ENCODE assay signal across 1 cellular context in the genomic region with DNA sequence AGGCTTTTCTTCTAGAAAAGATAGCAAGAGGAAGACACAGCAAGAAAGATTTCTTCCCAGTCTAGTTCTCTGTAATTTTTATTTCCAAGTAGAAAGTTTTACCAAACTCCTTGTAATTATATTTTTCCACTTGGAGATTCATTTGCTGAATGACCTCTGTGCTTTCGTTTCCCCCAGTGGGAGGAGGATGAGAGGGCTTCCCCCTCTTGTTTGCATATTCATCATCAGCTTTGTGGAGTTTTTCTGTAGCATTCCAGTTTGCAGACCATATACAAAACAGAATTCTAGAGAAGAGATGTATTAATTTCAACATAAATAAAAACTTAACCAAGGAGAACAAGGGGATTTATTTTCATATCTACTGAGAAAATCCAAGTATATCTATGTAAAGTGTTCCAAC.
TF ChIP-seq lines count a peak whose summit lies in the region.

No MANE protein-coding gene starts in this region.

TF ChIP-seq in WTC11, 78 proteins besides CTCF, POLR2A, EP300 and RAD21 (continued from another document):
- TF ChIP-seq, protein P1, sequence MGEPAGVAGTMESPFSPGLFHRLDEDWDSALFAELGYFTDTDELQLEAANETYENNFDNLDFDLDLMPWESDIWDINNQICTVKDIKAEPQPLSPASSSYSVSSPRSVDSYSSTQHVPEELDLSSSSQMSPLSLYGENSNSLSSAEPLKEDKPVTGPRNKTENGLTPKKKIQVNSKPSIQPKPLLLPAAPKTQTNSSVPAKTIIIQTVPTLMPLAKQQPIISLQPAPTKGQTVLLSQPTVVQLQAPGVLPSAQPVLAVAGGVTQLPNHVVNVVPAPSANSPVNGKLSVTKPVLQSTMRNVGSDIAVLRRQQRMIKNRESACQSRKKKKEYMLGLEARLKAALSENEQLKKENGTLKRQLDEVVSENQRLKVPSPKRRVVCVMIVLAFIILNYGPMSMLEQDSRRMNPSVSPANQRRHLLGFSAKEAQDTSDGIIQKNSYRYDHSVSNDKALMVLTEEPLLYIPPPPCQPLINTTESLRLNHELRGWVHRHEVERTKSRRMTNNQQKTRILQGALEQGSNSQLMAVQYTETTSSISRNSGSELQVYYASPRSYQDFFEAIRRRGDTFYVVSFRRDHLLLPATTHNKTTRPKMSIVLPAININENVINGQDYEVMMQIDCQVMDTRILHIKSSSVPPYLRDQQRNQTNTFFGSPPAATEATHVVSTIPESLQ (CRISPR knock-in tag; IDR thresholded peaks at IDR 0.05): no peak
- TF ChIP-seq FOXP1 (CRISPR knock-in tag; IDR thresholded peaks at IDR 0.05; ENCODE audit: borderline replicate concordance) (no peak), EMX1 (CRISPR knock-in tag; IDR thresholded peaks at IDR 0.05) (no peak), ZNF138 (CRISPR knock-in tag; conservative IDR thresholded peaks at IDR 0.05) (no peak), SMAD4 (CRISPR knock-in tag; IDR thresholded peaks at IDR 0.05) (no peak), GRHL2 (CRISPR knock-in tag; IDR thresholded peaks at IDR 0.05; ENCODE audit: insufficient replicate concordance, severe bottlenecking) (no peak)
- TF ChIP-seq, protein P2, sequence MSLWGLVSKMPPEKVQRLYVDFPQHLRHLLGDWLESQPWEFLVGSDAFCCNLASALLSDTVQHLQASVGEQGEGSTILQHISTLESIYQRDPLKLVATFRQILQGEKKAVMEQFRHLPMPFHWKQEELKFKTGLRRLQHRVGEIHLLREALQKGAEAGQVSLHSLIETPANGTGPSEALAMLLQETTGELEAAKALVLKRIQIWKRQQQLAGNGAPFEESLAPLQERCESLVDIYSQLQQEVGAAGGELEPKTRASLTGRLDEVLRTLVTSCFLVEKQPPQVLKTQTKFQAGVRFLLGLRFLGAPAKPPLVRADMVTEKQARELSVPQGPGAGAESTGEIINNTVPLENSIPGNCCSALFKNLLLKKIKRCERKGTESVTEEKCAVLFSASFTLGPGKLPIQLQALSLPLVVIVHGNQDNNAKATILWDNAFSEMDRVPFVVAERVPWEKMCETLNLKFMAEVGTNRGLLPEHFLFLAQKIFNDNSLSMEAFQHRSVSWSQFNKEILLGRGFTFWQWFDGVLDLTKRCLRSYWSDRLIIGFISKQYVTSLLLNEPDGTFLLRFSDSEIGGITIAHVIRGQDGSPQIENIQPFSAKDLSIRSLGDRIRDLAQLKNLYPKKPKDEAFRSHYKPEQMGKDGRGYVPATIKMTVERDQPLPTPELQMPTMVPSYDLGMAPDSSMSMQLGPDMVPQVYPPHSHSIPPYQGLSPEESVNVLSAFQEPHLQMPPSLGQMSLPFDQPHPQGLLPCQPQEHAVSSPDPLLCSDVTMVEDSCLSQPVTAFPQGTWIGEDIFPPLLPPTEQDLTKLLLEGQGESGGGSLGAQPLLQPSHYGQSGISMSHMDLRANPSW (CRISPR knock-in tag; conservative IDR thresholded peaks at IDR 0.05; ENCODE audit: low read depth): no peak
